Comparison of ENCODE assay signal across 12 cellular contexts in the genomic region with DNA sequence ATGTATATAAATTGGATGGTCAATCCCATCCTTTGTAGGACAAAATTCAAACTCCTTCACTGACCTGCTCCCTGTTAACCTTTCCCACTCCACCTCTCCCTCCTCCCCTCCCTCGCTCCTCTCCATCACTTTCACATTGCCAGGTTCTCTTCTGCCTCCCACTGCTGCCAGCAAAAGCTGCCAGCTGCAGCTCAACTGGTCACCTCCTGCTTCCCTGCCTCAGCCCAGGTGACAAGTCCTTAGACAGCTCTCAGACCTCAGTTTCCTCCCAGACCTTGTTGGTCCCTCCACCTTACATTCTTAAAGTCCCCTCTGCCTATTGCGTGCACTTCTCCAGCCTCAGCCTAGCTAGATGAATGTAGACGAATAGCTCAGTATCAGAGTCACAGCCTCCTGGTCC. TPM values are rescaled to one million over a fixed set of nuclear protein-coding genes. Genes with fewer than 3 reads are reported as not detected.
"Had no signal": no experiment of that assay in that cellular context is flagged by ENCODE, and none has a peak within 500 bp of the region (broad histone marks: within the 10 kb centered on the region; RNA-seq: fewer than 3 reads in every experiment).

No MANE protein-coding gene starts in this region.

- H3K36me3 Mint-ChIP-seq: mesothelial cell of epicardium had no signal

- H3K27me3 ChIP-seq: ascending aorta, gastrocnemius medialis, testis, upper lobe of left lung had no signal

- H3K27ac Mint-ChIP-seq: activated CD4-positive, alpha-beta memory T cell treated with anti-CD3 and anti-CD28 coated beads for 36 hours; activated naive CD4-positive, alpha-beta T cell treated with anti-CD3 and anti-CD28 coated beads for 36 hours; mesothelial cell of epicardium; nephron progenitor cell; T-helper 2 cell treated with Interferon-gamma antibody and Interleukin-4, amounts not matched to agents 5 μg/mL and 100 μg/mL, for 36 hours had no signal

- H3K9me3 ChIP-seq: ascending aorta, gastrocnemius medialis, SK-N-SH, testis, upper lobe of left lung had no signal

- H3K9me3 Mint-ChIP-seq: activated CD4-positive, alpha-beta memory T cell treated with anti-CD3 and anti-CD28 coated beads for 36 hours; activated naive CD4-positive, alpha-beta T cell treated with anti-CD3 and anti-CD28 coated beads for 36 hours; mesothelial cell of epicardium; nephron progenitor cell; T-helper 2 cell treated with Interferon-gamma antibody and Interleukin-4, amounts not matched to agents 5 μg/mL and 100 μg/mL, for 36 hours had no signal

- H3K27me3 Mint-ChIP-seq: activated CD4-positive, alpha-beta memory T cell treated with anti-CD3 and anti-CD28 coated beads for 36 hours had no signal

- ATAC-seq: esophagus mucosa, gastrocnemius medialis had no signal

- DNase-seq: activated CD4-positive, alpha-beta memory T cell treated with anti-CD3 and anti-CD28 coated beads for 36 hours; activated naive CD4-positive, alpha-beta T cell treated with anti-CD3 and anti-CD28 coated beads for 36 hours; gastrocnemius medialis; nephron progenitor cell; SK-N-SH; testis had no signal

- H3K27ac ChIP-seq: ascending aorta, coronary artery, gastrocnemius medialis, testis had no signal

- H3K4me3 Mint-ChIP-seq: activated CD4-positive, alpha-beta memory T cell treated with anti-CD3 and anti-CD28 coated beads for 36 hours; activated naive CD4-positive, alpha-beta T cell treated with anti-CD3 and anti-CD28 coated beads for 36 hours; mesothelial cell of epicardium; nephron progenitor cell; T-helper 2 cell treated with Interferon-gamma antibody and Interleukin-4, amounts not matched to agents 5 μg/mL and 100 μg/mL, for 36 hours had no signal

RNA-seq across cellular contexts. Expression of a gene that starts 33.1 kb away (rescaled TPM):
- polyA plus RNA-seq: SK-N-SH had no signal

RNA-seq across cellular contexts. Expression of a gene that starts 53.1 kb away (rescaled TPM):
- total RNA-seq: ascending aorta had no signal
